ENCODE assay signal across 10 cellular contexts in genomic region chr6:44735631-44735963, GRCh38.
DNase-seq lines count a peak whose midpoint lies in the region; ATAC-seq, FAIRE-seq and TF ChIP-seq lines count a peak whose summit lies in the region.
"Had no signal": no experiment of that assay in that cellular context is flagged by ENCODE, and none has a peak within 500 bp of the region (broad histone marks: within the 10 kb centered on the region; RNA-seq: fewer than 3 reads in every experiment).

No MANE protein-coding gene starts in this region.

- no peaks in the 10 kb centered on the region for H3K9me2 ChIP-seq in PC-3 (replicated peaks; ENCODE audit: low read length)

- POLR2A ChIA-PET in PC-3 (lab: Charles Lee; ENCODE audit: unreplicated experiment): no interaction called here

- H3K4me1 ChIP-seq in PC-3 (ENCODE audit: insufficient read depth, low read length): peaks cover 25% of the 10 kb centered on the region

- H3K9ac ChIP-seq in PC-3 (ENCODE audit: low read length): no peak overlapping the region

- CTCF ChIA-PET in PC-3 (lab: Charles Lee): no interaction called here

- ATAC-seq in GM21515 (IDR thresholded peaks at IDR 0.05; ENCODE audit: unreplicated experiment) (peak; percentile 51), PC-3 (no peak), GM18873 (IDR thresholded peaks at IDR 0.05; ENCODE audit: low FRiP score, unreplicated experiment) (no peak)
- ATAC-seq: left colon had no signal

- no TSS peak for BruUV-seq in PC-3 (replicated peaks; lab: Mats Ljungman, UMichigan)

- intact Hi-C loops in PC-3 (cut with micrococcal nuclease): no loop called here

- H3K4me3 ChIP-seq in PC-3 (ENCODE audit: low read length): no peak overlapping the region
- H3K4me3 ChIP-seq: cardiac muscle cell had no signal

- H4K20me1 ChIP-seq in PC-3 (ENCODE audit: low read length): no peaks in the 10 kb centered on the region

- no peak for TF ChIP-seq POLR2A in GM12892 (IDR thresholded peaks at IDR 0.05; ENCODE audit: low read depth, low read length)

- H3F3A ChIP-seq in PC-3 (ENCODE audit: low read length, unreplicated experiment): no peaks in the 10 kb centered on the region

- no peaks in the 10 kb centered on the region for H3K9me3 ChIP-seq in PC-3 (ENCODE audit: low read length)

- no peak for DNase-seq in GM12892 (ENCODE audit: insufficient read length)
- DNase-seq in PC-3: peak; percentile 54
- peak; percentile 85 for DNase-seq in kidney glomerular epithelial cell (lab: John Stamatoyannopoulos, UW)
- DNase-seq in NCI-H2081 (lab: John Stamatoyannopoulos, UW): no peak
- DNase-seq in caudate nucleus (lab: John Stamatoyannopoulos, UW): no peak
- DNase-seq in medulla oblongata (ENCODE audit: extremely low spot score): no peak
- DNase-seq: left colon had no signal

- H3K36me3 ChIP-seq in PC-3 (ENCODE audit: low read depth, low read length): no peaks in the 10 kb centered on the region
- H3K36me3 ChIP-seq: cardiac muscle cell had no signal

- H3K4me2 ChIP-seq in PC-3 (ENCODE audit: low read length): 0 out of 2 replicates have a peak overlapping the region, but pooled peaks have one; percentile 4

- no peak for TF ChIP-seq CTCF in PC-3 (conservative IDR thresholded peaks at IDR 0.05; ENCODE audit: low read depth, low read length)

- H3K27me3 ChIP-seq in PC-3 (ENCODE audit: low read length): no peaks in the 10 kb centered on the region
- H3K27me3 ChIP-seq: cardiac muscle cell had no signal

- H3K79me2 ChIP-seq in PC-3 (ENCODE audit: low read length): no peaks in the 10 kb centered on the region

- no peak overlapping the region for H3K27ac ChIP-seq in PC-3 (ENCODE audit: low read length)
- H3K27ac ChIP-seq in caudate nucleus (ENCODE audit: low read depth, low read length): no peak overlapping the region
- H3K27ac ChIP-seq: cardiac muscle cell had no signal

- peak; percentile 92 for FAIRE-seq in GM12892 (lab: Jason Lieb, UNC)

- H2AFZ ChIP-seq in PC-3 (ENCODE audit: low read length): no peak overlapping the region

Comparison
In these comparisons a context has a peak if more than half of its experiments do, and no peak if none do; other contexts are left out.
1. DNase-seq: peak in PC-3 (single experiment) and kidney glomerular epithelial cell (single experiment); none in GM12892 (single experiment), NCI-H2081 (0 of 2), caudate nucleus (0 of 61) and medulla oblongata (single experiment).